21 cellular contexts compared by ENCODE assay signal in genomic region chr4:140932646-140933045, GRCh38.
"Had no signal": no experiment of that assay in that cellular context is flagged by ENCODE, and none has a peak within 500 bp of the region (broad histone marks: within the 10 kb centered on the region; RNA-seq: fewer than 3 reads in every experiment).

No MANE protein-coding gene starts in this region.

- ATAC-seq: Panc1, T-cell had no signal

- H3K4me2 ChIP-seq: KMS-11, SK-N-SH had no signal

- H3K27ac ChIP-seq: KMS-11, RWPE1 had no signal

- H3K9ac ChIP-seq: KMS-11, SK-N-SH had no signal

- H3K9me3 ChIP-seq: SK-N-SH had no signal

- DNase-seq: Kasumi-1, MV-4-11, NCI-H1048, NCI-H1105, NCI-H1436 treated with DMSO at 0.1 percent for 48 hours, NCI-H1694, NCI-H187 treated with DMSO at 0.1 percent for 48 hours, NCI-H2029 treated with DMSO at 0.1 percent for 48 hours, NCI-H2171 treated with DMSO at 0.1 percent for 48 hours, NCI-H345, NCI-H446 treated with DMSO at 0.1 percent for 48 hours, NCI-H510A treated with DMSO at 0.1 percent for 48 hours, NCI-H526 treated with DMSO at 0.1 percent for 48 hours, NCI-H774, SHP77, SK-N-SH, SW 1271, T-cell had no signal

- H3K9me2 ChIP-seq: SK-N-SH had no signal
